Comparison of ENCODE assay signal across 20 cellular contexts in the genomic region with DNA sequence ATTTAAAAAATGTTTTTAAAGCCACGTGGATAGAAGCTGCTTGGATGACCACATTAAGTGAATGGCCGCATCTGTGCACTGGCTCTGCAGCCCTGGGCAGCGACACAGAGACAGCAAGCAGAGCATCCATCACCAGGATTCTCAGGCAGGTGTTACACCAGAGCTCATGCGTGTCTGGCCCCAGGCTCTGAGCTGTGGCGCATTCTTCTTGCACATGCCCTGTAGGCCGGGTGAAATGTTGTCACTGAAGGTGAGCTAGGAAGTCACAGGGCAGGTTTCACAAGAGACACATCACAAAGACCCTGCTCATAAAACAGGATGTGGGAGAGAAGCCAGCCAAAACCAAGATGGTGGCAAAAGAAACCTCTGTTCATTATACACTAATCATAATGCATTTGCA. TPM values are rescaled to one million over a fixed set of nuclear protein-coding genes. Genes with fewer than 3 reads are reported as not detected.
DNase-seq lines count a peak whose midpoint lies in the region; ATAC-seq lines count a peak whose summit lies in the region.
"Had no signal": no experiment of that assay in that cellular context is flagged by ENCODE, and none has a peak within 500 bp of the region (broad histone marks: within the 10 kb centered on the region; RNA-seq: fewer than 3 reads in every experiment).

No MANE protein-coding gene starts in this region.

- CTCF ChIA-PET in T-cell (lab: Charles Lee), result no interaction called here

- no peak overlapping the region for H4K91ac ChIP-seq in trophoblast cell (ENCODE audit: low read depth, low read length)

- no peaks in the 10 kb centered on the region for H3K36me3 ChIP-seq in trophoblast cell (ENCODE audit: control insufficient read depth in 1 of 2, insufficient read depth in 2 of 2, low read length in 2 of 2)

- H4K8ac ChIP-seq in trophoblast cell (ENCODE audit: low read depth, low read length), result no peak overlapping the region

- no peak overlapping the region for H2AK5ac ChIP-seq in trophoblast cell (ENCODE audit: low read length)

- WGBS in trophoblast cell (ENCODE audit: extremely low coverage, insufficient coverage, insufficient read length), result no CpG with 5 or more reads among the region's 6 CpGs

- H3K27me3 Mint-ChIP-seq in T-cell, result peaks cover 16 to 17% of the 10 kb centered on the region in 2 donors

- intact Hi-C loops in cardiac septum (cut with DNase I) (loop anchor here (5.0 kb wide), 2 partner anchors 65 to 200 kb away; no protein-coding TSS in a partner anchor), Right ventricle myocardium superior (cut with DNase I) (no loop called here)

- H3K27me3 ChIP-seq in trophoblast cell (ENCODE audit: insufficient read depth, low read length), result no peaks in the 10 kb centered on the region

- H2BK5ac ChIP-seq in trophoblast cell (ENCODE audit: low read depth, low read length, poor library complexity), result no peak overlapping the region

- H3K27ac ChIP-seq in trophoblast cell (ENCODE audit: low read depth, low read length), result no peak overlapping the region
- H3K27ac ChIP-seq in caudate nucleus (ENCODE audit: low read depth, low read length), result no peak overlapping the region
- H3K27ac ChIP-seq: A549, RWPE1 had no signal

- H2AFZ ChIP-seq in trophoblast cell (ENCODE audit: insufficient read depth, low read length, poor library complexity), result no peak overlapping the region

- H3K27ac Mint-ChIP-seq in T-cell, result no peak overlapping the region
- H3K27ac Mint-ChIP-seq: HFFc6 had no signal

- H3K9me3 ChIP-seq in trophoblast cell (ENCODE audit: insufficient read depth, low read depth, low read length), result peaks cover 19% of the 10 kb centered on the region
- H3K9me3 ChIP-seq: A549, SK-N-SH had no signal

- H3K4me2 ChIP-seq in trophoblast cell (ENCODE audit: low read length), result no peak overlapping the region
- H3K4me2 ChIP-seq: A549, SK-N-SH had no signal

- H3K9ac ChIP-seq in trophoblast cell (ENCODE audit: low read length), result no peak overlapping the region
- H3K9ac ChIP-seq: SK-N-SH had no signal

- no peak overlapping the region for H3K4me3 Mint-ChIP-seq in T-cell
- H3K4me3 Mint-ChIP-seq: HFFc6 had no signal

- POLR2A ChIA-PET in T-cell (lab: Charles Lee), result no interaction called here

- DNase-seq in cardiac septum (ENCODE audit: low spot score) (peak; percentile 57), Right ventricle myocardium superior (no peak), T-cell (peak in 2 of 34 experiments; percentile 6 to 17), trophoblast cell (peak; percentile 94 to 95), caudate nucleus (lab: John Stamatoyannopoulos, UW) (no peak), NCI-H1436 treated with DMSO at 0.1 percent for 48 hours (lab: John Stamatoyannopoulos, UW) (no peak)
- DNase-seq: C1 segment of cervical spinal cord, COR-L47, DMS153, HFFc6, Kasumi-1, MM.1S, NCI-H1092 treated with DMSO at 0.1 percent for 48 hours, NCI-H1694 treated with DMSO at 0.1 percent for 48 hours, NCI-H226, NCI-H524 treated with DMSO at 0.1 percent for 48 hours, SK-N-SH had no signal

- ATAC-seq in Right ventricle myocardium superior (ENCODE audit: poor library complexity) (no peak), T-cell (replicated peaks in 1 of 4) (peak in 3 of 4 experiments; percentile 45 to 67 (median 50)), HG02763 (IDR thresholded peaks at IDR 0.05; ENCODE audit: unreplicated experiment) (no peak)
- ATAC-seq: A549 had no signal

- no peak overlapping the region for H3K14ac ChIP-seq in trophoblast cell (ENCODE audit: low read length)

- H3K79me2 ChIP-seq in trophoblast cell (ENCODE audit: control insufficient read depth, insufficient read depth, low read length, poor library complexity), result no peaks in the 10 kb centered on the region

- H3K4me3 ChIP-seq in trophoblast cell (ENCODE audit: low read depth, low read length), result no peak overlapping the region
- H3K4me3 ChIP-seq: A549 had no signal

- no peak overlapping the region for H2BK120ac ChIP-seq in trophoblast cell (ENCODE audit: insufficient read depth, low read length, poor library complexity)

- H3K4me1 ChIP-seq in trophoblast cell (ENCODE audit: control insufficient read depth in 1 of 2, insufficient read depth in 2 of 2, low read length in 2 of 2), result peaks cover 15% of the 10 kb centered on the region in 2 experiments
- H3K4me1 ChIP-seq: A549 had no signal

- H2BK12ac ChIP-seq in trophoblast cell (ENCODE audit: low read length), result no peak overlapping the region

- H3K23ac ChIP-seq in trophoblast cell (ENCODE audit: low read length), result no peak overlapping the region

- peaks cover 4 to 8% (median 6%) of the 10 kb centered on the region in 3 donors for H3K4me1 Mint-ChIP-seq in T-cell

- peaks cover 2 to 14% (median 4%) of the 10 kb centered on the region in 3 donors for H3K9me3 Mint-ChIP-seq in T-cell

- no peak overlapping the region for H4K12ac ChIP-seq in trophoblast cell (ENCODE audit: low read depth, low read length)

- H3K18ac ChIP-seq in trophoblast cell (ENCODE audit: low read length), result no peak overlapping the region

- H3K79me1 ChIP-seq in trophoblast cell (ENCODE audit: low read length), result no peaks in the 10 kb centered on the region

- no peaks in the 10 kb centered on the region for H3K36me3 Mint-ChIP-seq in T-cell

- H3K4ac ChIP-seq in trophoblast cell (ENCODE audit: low read depth, low read length), result no peak overlapping the region

RNA-seq across cellular contexts. Expression of gene PXDN, which starts 8.4 kb away (rescaled TPM):
- 27.5 TPM for total RNA-seq in cardiac septum
- 15.6 TPM for total RNA-seq in Right ventricle myocardium superior
- total RNA-seq in T-cell, result 1 to 10 TPM in 3 of 5 donors, under 1 TPM in 2; 0.21 to 5.4 (median 1.3) TPM
- 194 and 203 TPM in 2 replicates for polyA plus RNA-seq in trophoblast cell (2013)

Comparison
In these comparisons a context has a peak if more than half of its experiments do, and no peak if none do; other contexts are left out.
1. DNase-seq: peak in cardiac septum (single experiment) and trophoblast cell (2 of 2); none in Right ventricle myocardium superior (single experiment), caudate nucleus (0 of 61) and NCI-H1436 treated with DMSO at 0.1 percent for 48 hours (single experiment).
2. ATAC-seq: peak in T-cell (3 of 4); none in Right ventricle myocardium superior (single experiment) and HG02763 (single experiment).